In the genomic region with DNA sequence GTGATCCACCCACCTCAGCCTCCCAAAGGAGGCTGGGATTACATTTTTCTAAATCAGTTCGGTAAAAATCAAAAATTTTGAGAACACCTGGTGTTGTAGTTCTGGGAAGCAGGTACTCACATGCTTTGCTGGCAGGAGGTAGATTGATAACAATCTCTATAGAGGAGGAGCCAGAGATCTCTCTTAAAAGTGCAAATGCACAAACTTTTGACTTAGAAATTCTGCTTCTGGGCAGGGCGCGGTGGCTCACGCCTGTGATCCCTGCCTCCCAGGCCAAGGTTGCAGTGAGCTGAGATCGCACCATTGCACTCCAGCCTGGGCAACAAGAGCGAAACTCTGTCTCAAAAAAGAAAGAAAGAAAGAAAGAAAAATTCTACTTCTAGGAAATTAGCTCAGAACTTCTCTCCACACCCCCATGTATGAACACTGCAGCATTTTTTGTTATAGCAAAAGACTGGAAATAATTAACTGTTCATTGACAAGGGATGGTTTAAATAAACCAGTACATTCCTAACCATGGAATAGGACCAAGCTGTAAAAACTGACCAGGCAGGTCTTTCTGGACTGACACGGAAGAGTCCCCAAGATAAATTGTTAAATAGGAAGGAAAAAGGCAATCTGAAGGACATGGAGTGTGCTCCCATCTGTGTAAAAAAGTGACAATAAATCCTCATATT, we compare ENCODE assay signal across 18 cellular contexts. TPM values are rescaled to one million over a fixed set of nuclear protein-coding genes. Genes with fewer than 3 reads are reported as not detected.
A peak's percentile ranks its signal among the peaks of the same experiment; 100 is the strongest.
DNase-seq lines count a peak whose midpoint lies in the region; ATAC-seq and TF ChIP-seq lines count a peak whose summit lies in the region.
"Had no signal": no experiment of that assay in that cellular context is flagged by ENCODE, and none has a peak within 500 bp of the region (broad histone marks: within the 10 kb centered on the region; RNA-seq: fewer than 3 reads in every experiment).

No MANE protein-coding gene starts in this region.

- CTCF ChIA-PET in activated CD4-positive, alpha-beta T cell treated with anti-CD3 and anti-CD28 coated beads, Interleukin-2, amount 10 ng/mL, durations not matched to agents 7 days and 5 days (lab: Charles Lee), result interaction anchor here (1.2 to 2.4 kb wide), 4 partner anchors 10 to 16 kb away, joined by 3 to 13 read pairs (median 6); a partner anchor contains a TSS

- H3K9me3 Mint-ChIP-seq in activated CD4-positive, alpha-beta T cell treated with anti-CD3 and anti-CD28 coated beads, Interleukin-2, amount 10 ng/mL, durations not matched to agents 7 days and 5 days, result no peaks in the 10 kb centered on the region
- H3K9me3 Mint-ChIP-seq: neural crest cell; stimulated activated effector memory CD8-positive, alpha-beta T cell treated with anti-CD3 and anti-CD28 coated beads, Interleukin-12 subunit alpha, Interleukin-12 subunit beta, amount 100 ng/mL, for 72 hours had no signal

- H3K27me3 Mint-ChIP-seq in activated CD4-positive, alpha-beta T cell treated with anti-CD3 and anti-CD28 coated beads, Interleukin-2, amount 10 ng/mL, durations not matched to agents 7 days and 5 days, result no peaks in the 10 kb centered on the region
- H3K27me3 Mint-ChIP-seq in T-helper 17 cell, result peaks cover 4% of the 10 kb centered on the region

- H3K27ac ChIP-seq in foreskin keratinocyte (peak overlapping the region; percentile 27), spleen (peak overlapping the region in 5 of 8 donors; percentile 6 to 56 (median 30))
- H3K27ac ChIP-seq: colonic mucosa, sigmoid colon, upper lobe of left lung had no signal

- TF ChIP-seq CTCF in foreskin keratinocyte (conservative IDR thresholded peaks at IDR 0.05) (no peak), spleen (IDR thresholded peaks at IDR 0.05 in 8 of 11, conservative IDR thresholded peaks at IDR 0.05 in 3 of 11) (no peak), GM13977 (IDR thresholded peaks at IDR 0.05; ENCODE audit: extremely low read depth, insufficient read depth, missing control alignments) (no peak)

- H3K27ac Mint-ChIP-seq in activated CD4-positive, alpha-beta T cell treated with anti-CD3 and anti-CD28 coated beads, Interleukin-2, amount 10 ng/mL, durations not matched to agents 7 days and 5 days, result peak overlapping the region; percentile 81
- H3K27ac Mint-ChIP-seq in T-helper 17 cell, result peak overlapping the region; percentile 51
- H3K27ac Mint-ChIP-seq: stimulated activated effector memory CD8-positive, alpha-beta T cell treated with anti-CD3 and anti-CD28 coated beads, Interleukin-12 subunit alpha, Interleukin-12 subunit beta, amount 100 ng/mL, for 72 hours had no signal

- H3K27me3 ChIP-seq in foreskin keratinocyte (no peaks in the 10 kb centered on the region), spleen (replicated peaks in 1 of 7) (no peaks in the 10 kb centered on the region)
- H3K27me3 ChIP-seq: colonic mucosa, upper lobe of left lung had no signal

- TF ChIP-seq POLR2A in spleen (IDR thresholded peaks at IDR 0.05), result no peak

- in situ Hi-C loops in GM13977 (cut with MboI; ENCODE audit: low pct_unique_long_range_greater_than_20kb, low sequenced_read_pairs, unreplicated experiment), result no loop called here

- ATAC-seq in T-helper 17 cell, result no peak
- peak; percentile 3 for ATAC-seq in foreskin keratinocyte
- ATAC-seq: left ventricle myocardium superior; SK-N-SH treated with all-trans-retinoic acid at 6 μM for 48 hours; stimulated activated effector memory CD8-positive, alpha-beta T cell treated with anti-CD3 and anti-CD28 coated beads, Interleukin-12 subunit alpha, Interleukin-12 subunit beta, amount 100 ng/mL, for 72 hours had no signal

- H3K9me3 ChIP-seq in T-helper 17 cell (ENCODE audit: control insufficient read depth, low read length, poor library complexity, severe bottlenecking) (no peaks in the 10 kb centered on the region), spleen (no peaks in the 10 kb centered on the region)
- H3K9me3 ChIP-seq: colonic mucosa, sigmoid colon, upper lobe of left lung had no signal

- no peaks in the 10 kb centered on the region for H3K36me3 ChIP-seq in spleen
- H3K36me3 ChIP-seq: colonic mucosa, sigmoid colon, upper lobe of left lung had no signal

- peaks cover 3% of the 10 kb centered on the region for H3K36me3 Mint-ChIP-seq in activated CD4-positive, alpha-beta T cell treated with anti-CD3 and anti-CD28 coated beads, Interleukin-2, amount 10 ng/mL, durations not matched to agents 7 days and 5 days (ENCODE audit: low read depth)
- H3K36me3 Mint-ChIP-seq in T-helper 17 cell (ENCODE audit: low read depth), result peaks cover 2% of the 10 kb centered on the region
- H3K36me3 Mint-ChIP-seq: stimulated activated effector memory CD8-positive, alpha-beta T cell treated with anti-CD3 and anti-CD28 coated beads, Interleukin-12 subunit alpha, Interleukin-12 subunit beta, amount 100 ng/mL, for 72 hours had no signal

- intact Hi-C loops in spleen (cut with DNase I; ENCODE audit: low total_unique reads), result no loop called here

- DNase-seq in activated CD4-positive, alpha-beta T cell treated with anti-CD3 and anti-CD28 coated beads, Interleukin-2, amount 10 ng/mL, durations not matched to agents 7 days and 5 days, result no peak
- DNase-seq in activated CD4-positive, alpha-beta T cell treated with anti-CD3 and anti-CD28 coated beads, Interleukin-2, amount 50 U/mL, for 1 hour, result no peak
- DNase-seq in T-helper 17 cell, result no peak
- peak; percentile 71 to 89 for DNase-seq in foreskin keratinocyte
- no peak for DNase-seq in spleen
- DNase-seq in GM13977 (ENCODE audit: low spot score), result no peak
- DNase-seq in NK-92 treated with Interleukin-12 subunit alpha and Interleukin-12 subunit beta, amount 100 ng/mL, for 24 hours (lab: John Stamatoyannopoulos, UW), result no peak
- no peak for DNase-seq in NOMO-1 (lab: John Stamatoyannopoulos, UW; ENCODE audit: unreplicated experiment in 2 of 2)
- DNase-seq: activated T-cell treated with anti-CD3 and anti-CD28 coated beads for 4 hours, anterior cingulate cortex, colonic mucosa, left ventricle myocardium superior, NCI-H345, sigmoid colon, upper lobe of left lung had no signal

- no peak overlapping the region for H3K4me3 ChIP-seq in spleen
- H3K4me3 ChIP-seq: colonic mucosa, sigmoid colon, upper lobe of left lung had no signal

- H3K4me3 Mint-ChIP-seq in activated CD4-positive, alpha-beta T cell treated with anti-CD3 and anti-CD28 coated beads, Interleukin-2, amount 10 ng/mL, durations not matched to agents 7 days and 5 days, result peak overlapping the region; percentile 43
- H3K4me3 Mint-ChIP-seq in T-helper 17 cell, result peak overlapping the region; percentile 61
- H3K4me3 Mint-ChIP-seq: neural crest cell; stimulated activated effector memory CD8-positive, alpha-beta T cell treated with anti-CD3 and anti-CD28 coated beads, Interleukin-12 subunit alpha, Interleukin-12 subunit beta, amount 100 ng/mL, for 72 hours had no signal

- POLR2A ChIA-PET in activated CD4-positive, alpha-beta T cell treated with anti-CD3 and anti-CD28 coated beads, Interleukin-2, amount 10 ng/mL, durations not matched to agents 7 days and 5 days (lab: Charles Lee), result no interaction called here

- H3K4me1 ChIP-seq in foreskin keratinocyte (peaks cover 24% of the 10 kb centered on the region), spleen (peaks cover 0 to 56% (median 27%) of the 10 kb centered on the region in 6 donors)
- H3K4me1 ChIP-seq: colonic mucosa had no signal

- peaks cover 46% of the 10 kb centered on the region for H3K4me1 Mint-ChIP-seq in activated CD4-positive, alpha-beta T cell treated with anti-CD3 and anti-CD28 coated beads, Interleukin-2, amount 10 ng/mL, durations not matched to agents 7 days and 5 days
- peaks cover 32% of the 10 kb centered on the region for H3K4me1 Mint-ChIP-seq in T-helper 17 cell

- WGBS in spleen, 5 donors, result 67 to 75% (median 71%) methylated on average over 7 of the region's 7 CpGs

RNA-seq across cellular contexts. Expression of a gene that starts 14.4 kb away (rescaled TPM):
- 10 to 100 TPM; 16.0 to 18.8 TPM for total RNA-seq in activated CD4-positive, alpha-beta T cell treated with anti-CD3 and anti-CD28 coated beads, Interleukin-2, amount 10 ng/mL, durations not matched to agents 7 days and 5 days
- 1 to 10 TPM; 1.8 to 3.3 TPM for total RNA-seq in T-helper 17 cell
- 72.4 and 207 TPM in 2 replicates for total RNA-seq in foreskin keratinocyte
- polyA plus RNA-seq in foreskin keratinocyte, result 74.9 and 203 TPM in 2 replicates
- total RNA-seq in spleen, result 10 to 100 TPM in 4 of 7 donors, 1 to 10 TPM in 3; 8.3 to 25.7 (median 12.0) TPM
- polyA plus RNA-seq in spleen, result 10 to 100 TPM in 2 of 3 donors, 1 to 10 TPM in 1; 5.7 to 11.7 (median 11.6) TPM

RNA-seq across cellular contexts. Expression of a gene that starts 19.3 kb away (rescaled TPM):
- 1 to 10 TPM in 1 of 2 experiments, under 1 TPM in 1; 0.87 to 1.2 TPM for total RNA-seq in activated CD4-positive, alpha-beta T cell treated with anti-CD3 and anti-CD28 coated beads, Interleukin-2, amount 10 ng/mL, durations not matched to agents 7 days and 5 days
- total RNA-seq in T-helper 17 cell (under 1 TPM; 0.62 to 0.89 TPM), foreskin keratinocyte (26.7 and 35.6 TPM in 2 replicates), spleen (10 to 100 TPM; 10.9 to 26.3 (median 18.2) TPM)
- polyA plus RNA-seq in foreskin keratinocyte (39.3 and 53.5 TPM in 2 replicates), spleen (10 to 100 TPM; 10.5 to 13.4 (median 12.8) TPM)

RNA-seq across cellular contexts. Expression of a gene that starts 40.8 kb away (rescaled TPM):
- 1 to 10 TPM; 5.6 to 6.0 TPM for total RNA-seq in activated CD4-positive, alpha-beta T cell treated with anti-CD3 and anti-CD28 coated beads, Interleukin-2, amount 10 ng/mL, durations not matched to agents 7 days and 5 days
- total RNA-seq in T-helper 17 cell (1 to 10 TPM; 5.2 to 8.3 TPM), foreskin keratinocyte (4.7 and 5.1 TPM in 2 replicates), spleen (10 to 100 TPM in 2 of 7 donors, 1 to 10 TPM in 5; 4.5 to 12.5 (median 8.3) TPM)
- polyA plus RNA-seq in foreskin keratinocyte (7.1 and 8.2 TPM in 2 replicates), spleen (1 to 10 TPM; 3.2 to 4.9 (median 3.4) TPM)

RNA-seq across cellular contexts. Expression of a gene that starts 41.9 kb away (rescaled TPM):
- 100 to 1,000 TPM; 135 to 155 TPM for total RNA-seq in activated CD4-positive, alpha-beta T cell treated with anti-CD3 and anti-CD28 coated beads, Interleukin-2, amount 10 ng/mL, durations not matched to agents 7 days and 5 days
- 10 to 100 TPM; 62.1 to 72.7 TPM for total RNA-seq in T-helper 17 cell
- total RNA-seq in foreskin keratinocyte, result 81.2 and 198 TPM in 2 replicates
- 115 and 292 TPM in 2 replicates for polyA plus RNA-seq in foreskin keratinocyte
- 100 to 1,000 TPM in 4 of 7 donors, 10 to 100 TPM in 3; 90.2 to 124 (median 105) TPM for total RNA-seq in spleen
- polyA plus RNA-seq in spleen, result 100 to 1,000 TPM in 1 of 3 donors, 10 to 100 TPM in 2; 78.6 to 152 (median 98.9) TPM

Comparison
In these comparisons a context has a peak if more than half of its experiments do, and no peak if none do; other contexts are left out.
1. DNase-seq: peak in foreskin keratinocyte (2 of 2); none in activated CD4-positive, alpha-beta T cell treated with anti-CD3 and anti-CD28 coated beads, Interleukin-2, amount 10 ng/mL, durations not matched to agents 7 days and 5 days (single experiment), activated CD4-positive, alpha-beta T cell treated with anti-CD3 and anti-CD28 coated beads, Interleukin-2, amount 50 U/mL, for 1 hour (single experiment), T-helper 17 cell (0 of 3), spleen (single experiment), GM13977 (single experiment), NK-92 treated with Interleukin-12 subunit alpha and Interleukin-12 subunit beta, amount 100 ng/mL, for 24 hours (single experiment) and NOMO-1 (0 of 2).
2. RNA of a gene that starts 19.3 kb away (total RNA-seq): 26.7 to 35.6 TPM in foreskin keratinocyte and 10.9 to 26.3 TPM in spleen; 0.87 to 1.2 TPM in activated CD4-positive, alpha-beta T cell treated with anti-CD3 and anti-CD28 coated beads, Interleukin-2, amount 10 ng/mL, durations not matched to agents 7 days and 5 days and 0.62 to 0.89 TPM in T-helper 17 cell; every median in the first group is over 4 times any median in the second.